23 cellular contexts compared by ENCODE assay signal in genomic region chr17:58092797-58093385, GRCh38. TPM values are rescaled to one million over a fixed set of nuclear protein-coding genes. Genes with fewer than 3 reads are reported as not detected.
A peak's percentile ranks its signal among the peaks of the same experiment; 100 is the strongest.
DNase-seq lines count a peak whose midpoint lies in the region; ATAC-seq and TF ChIP-seq lines count a peak whose summit lies in the region.
"Had no signal": no experiment of that assay in that cellular context is flagged by ENCODE, and none has a peak within 500 bp of the region (broad histone marks: within the 10 kb centered on the region; RNA-seq: fewer than 3 reads in every experiment).

No MANE protein-coding gene starts in this region.

- intact Hi-C loops in Right ventricle myocardium superior (cut with DNase I): loop anchor here (5.0 kb wide), 1 partner anchor 71 kb away; no protein-coding TSS in a partner anchor

- CTCF ChIA-PET in RWPE1 (lab: Yijun Ruan, JAX): interaction anchor here (0.6 kb wide), 1 partner anchor 200 kb away, joined by 3 read pairs; no protein-coding TSS in a partner anchor

- peaks cover 42% of the 10 kb centered on the region for H3K36me3 ChIP-seq in cardiac muscle cell

- H3K9me3 ChIP-seq in cardiac muscle cell (ENCODE audit: low read depth): no peaks in the 10 kb centered on the region
- H3K9me3 ChIP-seq: gastrocnemius medialis, spleen, stomach, tibial nerve had no signal

- no peak overlapping the region for H3K4me3 Mint-ChIP-seq in stimulated activated effector memory CD8-positive, alpha-beta T cell treated with anti-CD3 and anti-CD28 coated beads, Interleukin-12 subunit alpha, Interleukin-12 subunit beta, amount 100 ng/mL, for 72 hours
- H3K4me3 Mint-ChIP-seq: GM23338 had no signal

- no peaks in the 10 kb centered on the region for H3K9me3 Mint-ChIP-seq in stimulated activated effector memory CD8-positive, alpha-beta T cell treated with anti-CD3 and anti-CD28 coated beads, Interleukin-12 subunit alpha, Interleukin-12 subunit beta, amount 100 ng/mL, for 72 hours
- H3K9me3 Mint-ChIP-seq: GM23338 had no signal

- no peak for ATAC-seq in Right ventricle myocardium superior (ENCODE audit: poor library complexity)
- ATAC-seq in esophagus mucosa: peak; percentile 45
- ATAC-seq in stimulated activated effector memory CD8-positive, alpha-beta T cell treated with anti-CD3 and anti-CD28 coated beads, Interleukin-12 subunit alpha, Interleukin-12 subunit beta, amount 100 ng/mL, for 72 hours: no peak
- ATAC-seq: gastrocnemius medialis, GM23338 had no signal

- no peak overlapping the region for H3K4me3 ChIP-seq in cardiac muscle cell
- H3K4me3 ChIP-seq: gastrocnemius medialis, GM23338, spleen, stomach, tibial nerve had no signal

- peaks cover 63% of the 10 kb centered on the region for H3K36me3 Mint-ChIP-seq in stimulated activated effector memory CD8-positive, alpha-beta T cell treated with anti-CD3 and anti-CD28 coated beads, Interleukin-12 subunit alpha, Interleukin-12 subunit beta, amount 100 ng/mL, for 72 hours

- no peak for TF ChIP-seq CTCF in cardiac muscle cell (IDR thresholded peaks at IDR 0.05; ENCODE audit: low read depth, low read length)
- TF ChIP-seq CTCF in RWPE1 (conservative IDR thresholded peaks at IDR 0.05; ENCODE audit: low read depth): no peak

- H3K27ac ChIP-seq in cardiac muscle cell (peak overlapping the region; percentile 43), RWPE1 (peak overlapping the region; percentile 49)
- H3K27ac ChIP-seq: gastrocnemius medialis, spleen, stomach, tibial nerve had no signal

- no peaks in the 10 kb centered on the region for H3K4me1 ChIP-seq in cardiac muscle cell (ENCODE audit: low read depth)

- DNase-seq in cardiac muscle cell (ENCODE audit: low read depth in 1 of 2, low spot score in 1 of 2): no peak
- no peak for DNase-seq in Right ventricle myocardium superior
- peak; percentile 46 for DNase-seq in RWPE1 (ENCODE audit: low spot score)
- no peak for DNase-seq in stimulated activated effector memory CD8-positive, alpha-beta T cell treated with anti-CD3 and anti-CD28 coated beads, Interleukin-12 subunit alpha, Interleukin-12 subunit beta, amount 100 ng/mL, for 72 hours (ENCODE audit: low spot score in 2 of 2)
- DNase-seq in stimulated activated CD4-positive, alpha-beta T cell treated with anti-CD3 and anti-CD28 coated beads, Interleukin-1b, Interleukin-23, amount 100 ng/mL, for 48 hours: no peak
- no peak for DNase-seq in A172 (ENCODE audit: low spot score)
- DNase-seq in OCI-M1 (lab: John Stamatoyannopoulos, UW): no peak
- DNase-seq: activated CD4-positive, CD25-positive, alpha-beta regulatory T cell treated with anti-CD3 and anti-CD28 coated beads, Interleukin-2, amount 50 U/mL, for 72 hours; anterior cingulate cortex; cerebellar nuclear complex; DMS79 treated with DMSO at 0.1 percent for 48 hours; erythroblast; gastrocnemius medialis; hypothalamus; Karpas-422; NCI-H187 treated with DMSO at 0.1 percent for 48 hours; occipital lobe; spleen; stimulated activated CD4-positive, alpha-beta T cell treated with anti-CD3 and anti-CD28 coated beads, Interleukin-4, amount 100 ng/mL, for 24 hours; stomach had no signal

- peak overlapping the region; percentile 21 for H3K27ac Mint-ChIP-seq in stimulated activated effector memory CD8-positive, alpha-beta T cell treated with anti-CD3 and anti-CD28 coated beads, Interleukin-12 subunit alpha, Interleukin-12 subunit beta, amount 100 ng/mL, for 72 hours
- H3K27ac Mint-ChIP-seq: GM23338 had no signal

- no peaks in the 10 kb centered on the region for H3K27me3 ChIP-seq in cardiac muscle cell
- H3K27me3 ChIP-seq: gastrocnemius medialis, spleen, stomach, tibial nerve had no signal

- POLR2A ChIA-PET in RWPE1 (lab: Yijun Ruan, JAX; ENCODE audit: low non-redundant PET): no interaction called here

- H3K4me1 Mint-ChIP-seq in stimulated activated effector memory CD8-positive, alpha-beta T cell treated with anti-CD3 and anti-CD28 coated beads, Interleukin-12 subunit alpha, Interleukin-12 subunit beta, amount 100 ng/mL, for 72 hours: peaks cover 50% of the 10 kb centered on the region

RNA-seq across cellular contexts. Expression of gene DYNLL2, which starts 9.7 kb away (rescaled TPM):
- total RNA-seq in cardiac muscle cell (14.2 and 16.3 TPM in 2 replicates), Right ventricle myocardium superior (81.5 TPM), esophagus mucosa (18.6 TPM)
- 0.62 and 0.79 TPM in 2 replicates for polyA plus RNA-seq in cardiac muscle cell
- total RNA-seq in A172 (2014; rRNA removed; shearing (Covaris generic)): 20.7 and 21.0 TPM in 2 replicates

RNA-seq across cellular contexts. Expression of gene OR4D1, which starts 55.3 kb away (rescaled TPM):
- 0.04 TPM in 1 of 2 replicates, not detected in the other for total RNA-seq in cardiac muscle cell
- not detected in 2 replicates for polyA plus RNA-seq in cardiac muscle cell
- not detected for total RNA-seq in Right ventricle myocardium superior
- not detected for total RNA-seq in esophagus mucosa
- total RNA-seq in A172 (2014; rRNA removed; shearing (Covaris generic)): not detected in 2 replicates
- total RNA-seq: gastrocnemius medialis, stomach, tibial nerve had no signal
